ENCODE assay signal across 1 cellular context in the genomic region with DNA sequence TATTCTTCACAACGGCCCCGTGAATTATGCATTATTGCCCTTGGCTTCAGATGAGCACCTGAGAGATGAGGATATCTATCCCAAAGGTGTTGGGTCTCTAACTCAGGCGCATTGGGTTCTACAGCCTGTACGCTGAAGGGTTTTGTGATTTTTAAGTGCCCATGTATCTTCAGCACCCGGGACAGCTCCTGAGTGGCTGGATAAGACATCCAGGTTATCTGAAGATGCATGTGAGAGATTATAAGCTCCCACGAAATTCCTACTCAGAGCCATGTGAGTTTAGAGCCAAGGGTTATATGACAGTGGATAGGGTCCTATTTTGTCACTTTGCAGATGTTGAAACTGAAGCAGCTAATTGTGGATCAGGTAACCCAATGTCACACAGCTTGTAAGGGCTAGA.
TF ChIP-seq lines count a peak whose summit lies in the region.

No MANE protein-coding gene starts in this region.

TF ChIP-seq in K562, 482 proteins besides CTCF, POLR2A, EP300 and RAD21 (continued from another document):
- TF ChIP-seq, protein P1, sequence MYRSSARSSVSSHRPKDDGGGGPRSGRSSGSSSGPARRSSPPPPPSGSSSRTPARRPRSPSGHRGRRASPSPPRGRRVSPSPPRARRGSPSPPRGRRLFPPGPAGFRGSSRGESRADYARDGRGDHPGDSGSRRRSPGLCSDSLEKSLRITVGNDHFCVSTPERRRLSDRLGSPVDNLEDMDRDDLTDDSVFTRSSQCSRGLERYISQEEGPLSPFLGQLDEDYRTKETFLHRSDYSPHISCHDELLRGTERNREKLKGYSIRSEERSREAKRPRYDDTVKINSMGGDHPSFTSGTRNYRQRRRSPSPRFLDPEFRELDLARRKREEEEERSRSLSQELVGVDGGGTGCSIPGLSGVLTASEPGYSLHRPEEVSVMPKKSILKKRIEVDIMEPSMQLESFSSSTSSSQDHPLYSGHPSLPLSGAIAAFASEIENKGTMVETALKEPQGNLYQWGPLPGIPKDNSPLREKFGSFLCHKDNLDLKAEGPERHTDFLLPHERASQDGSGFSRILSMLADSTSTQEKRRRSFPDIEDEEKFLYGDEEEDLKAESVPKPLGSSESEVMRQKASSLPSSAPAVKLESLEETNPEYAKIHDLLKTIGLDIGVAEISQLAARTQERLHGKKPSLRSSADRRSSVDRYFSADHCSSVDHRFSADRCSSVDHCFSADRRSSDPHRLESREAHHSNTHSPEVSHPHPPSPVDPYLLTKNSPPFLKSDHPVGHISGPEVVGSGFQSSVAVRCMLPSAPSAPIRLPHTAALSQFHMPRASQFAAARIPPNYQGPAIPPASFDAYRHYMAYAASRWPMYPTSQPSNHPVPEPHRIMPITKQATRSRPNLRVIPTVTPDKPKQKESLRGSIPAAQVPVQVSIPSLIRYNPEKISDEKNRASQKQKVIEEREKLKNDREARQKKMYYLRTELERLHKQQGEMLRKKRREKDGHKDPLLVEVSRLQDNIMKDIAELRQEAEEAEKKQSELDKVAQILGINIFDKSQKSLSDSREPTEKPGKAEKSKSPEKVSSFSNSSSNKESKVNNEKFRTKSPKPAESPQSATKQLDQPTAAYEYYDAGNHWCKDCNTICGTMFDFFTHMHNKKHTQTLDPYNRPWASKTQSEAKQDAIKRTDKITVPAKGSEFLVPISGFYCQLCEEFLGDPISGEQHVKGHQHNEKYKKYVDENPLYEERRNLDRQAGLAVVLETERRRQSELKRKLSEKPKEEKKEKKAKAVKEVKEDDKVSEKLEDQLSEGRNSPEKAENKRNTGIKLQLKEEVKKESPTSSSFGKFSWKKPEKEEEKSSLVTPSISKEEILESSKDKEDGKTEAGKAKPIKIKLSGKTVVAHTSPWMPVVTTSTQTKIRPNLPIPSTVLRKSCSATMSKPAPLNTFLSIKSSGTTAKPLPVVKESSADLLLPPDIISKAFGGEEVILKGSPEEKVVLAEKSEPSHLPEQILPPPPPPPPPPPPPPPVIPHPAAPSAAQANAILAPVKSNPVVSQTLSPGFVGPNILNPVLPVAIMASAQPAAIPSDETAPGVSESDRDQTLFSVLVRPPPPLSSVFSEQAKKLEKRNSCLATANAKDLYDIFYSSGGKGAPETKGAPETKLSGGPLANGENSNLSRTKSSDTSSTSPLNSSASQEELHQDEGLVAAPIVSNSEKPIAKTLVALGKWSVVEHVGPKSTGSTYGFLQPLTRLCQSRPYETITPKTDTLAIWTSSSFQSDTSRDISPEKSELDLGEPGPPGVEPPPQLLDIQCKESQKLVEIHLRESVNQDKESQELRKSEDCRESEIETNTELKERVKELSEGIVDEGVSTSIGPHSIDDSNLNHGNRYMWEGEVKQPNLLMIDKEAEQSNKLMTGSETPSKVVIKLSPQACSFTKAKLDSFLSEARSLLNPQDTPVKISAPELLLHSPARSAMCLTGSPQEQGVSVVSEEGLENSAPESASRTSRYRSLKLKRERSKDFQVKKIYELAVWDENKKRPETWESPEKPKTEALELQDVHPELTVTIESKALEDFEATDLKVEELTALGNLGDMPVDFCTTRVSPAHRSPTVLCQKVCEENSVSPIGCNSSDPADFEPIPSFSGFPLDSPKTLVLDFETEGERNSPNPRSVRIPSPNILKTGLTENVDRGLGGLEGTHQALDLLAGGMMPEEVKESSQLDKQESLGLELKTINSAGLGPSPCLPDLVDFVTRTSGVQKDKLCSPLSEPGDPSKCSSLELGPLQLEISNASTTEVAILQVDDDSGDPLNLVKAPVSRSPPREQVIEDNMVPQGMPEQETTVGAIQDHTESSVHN (IDR thresholded peaks at IDR 0.05; ENCODE audit: borderline replicate concordance in 1 of 2, low read depth in 1 of 2) = no peak
- TF ChIP-seq SPI1 (IDR thresholded peaks at IDR 0.05; ENCODE audit: borderline replicate concordance, low read depth, low read length) (no peak), ZFX (CRISPR knock-in tag; IDR thresholded peaks at IDR 0.05) (no peak), ZNF589 (CRISPR knock-in tag; IDR thresholded peaks at IDR 0.05; ENCODE audit: low read depth) (no peak), NFE2 (IDR thresholded peaks at IDR 0.05; ENCODE audit: low read depth) (no peak), ZFP36 (IDR thresholded peaks at IDR 0.05; ENCODE audit: low read depth, low read length, partially characterized antibody) (no peak), RUNX1 (IDR thresholded peaks at IDR 0.05; ENCODE audit: low read depth) (no peak), ELF1 (tag; IDR thresholded peaks at IDR 0.05) (no peak), MIER1 (IDR thresholded peaks at IDR 0.05; ENCODE audit: low read depth) (peak; percentile 81), ZNF184 (CRISPR knock-in tag; IDR thresholded peaks at IDR 0.05) (no peak)
- TF ChIP-seq, protein P2, sequence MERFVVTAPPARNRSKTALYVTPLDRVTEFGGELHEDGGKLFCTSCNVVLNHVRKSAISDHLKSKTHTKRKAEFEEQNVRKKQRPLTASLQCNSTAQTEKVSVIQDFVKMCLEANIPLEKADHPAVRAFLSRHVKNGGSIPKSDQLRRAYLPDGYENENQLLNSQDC (CRISPR knock-in tag; IDR thresholded peaks at IDR 0.05) = no peak
- TF ChIP-seq, protein P3, sequence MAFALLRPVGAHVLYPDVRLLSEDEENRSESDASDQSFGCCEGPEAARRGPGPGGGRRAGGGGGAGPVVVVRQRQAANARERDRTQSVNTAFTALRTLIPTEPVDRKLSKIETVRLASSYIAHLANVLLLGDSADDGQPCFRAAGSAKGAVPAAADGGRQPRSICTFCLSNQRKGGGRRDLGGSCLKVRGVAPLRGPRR (CRISPR knock-in tag; IDR thresholded peaks at IDR 0.05) = no peak
TF ChIP-seq in K562: peak in this region for 3.
